Comparison of ENCODE assay signal across 10 cellular contexts in the genomic region with DNA sequence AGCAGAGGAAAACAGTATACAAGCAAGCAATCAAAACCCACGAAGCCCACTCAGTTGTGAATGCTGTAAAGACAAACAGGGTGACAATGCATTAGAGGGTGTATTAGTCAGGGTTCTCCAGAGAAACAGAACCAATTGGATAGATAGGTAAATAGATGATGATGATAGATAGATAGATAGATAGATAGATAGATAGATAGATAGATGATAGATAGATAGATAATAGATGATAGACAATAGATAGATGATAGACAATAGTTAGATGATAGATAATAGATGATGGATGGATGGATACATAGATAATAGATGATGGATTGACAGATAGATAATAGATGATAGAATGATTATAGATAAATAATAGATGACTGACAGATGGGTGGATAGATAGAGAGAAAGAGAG. TPM values are rescaled to one million over a fixed set of nuclear protein-coding genes. Genes with fewer than 3 reads are reported as not detected.
"Had no signal": no experiment of that assay in that cellular context is flagged by ENCODE, and none has a peak within 500 bp of the region (broad histone marks: within the 10 kb centered on the region; RNA-seq: fewer than 3 reads in every experiment).

No MANE protein-coding gene starts in this region.

- H3K4me1 Mint-ChIP-seq: GM23338, H9 had no signal

- H3K27ac Mint-ChIP-seq: GM23338, H9, HFFc6 had no signal

- DNase-seq: H9, HCEC 1CT, HFFc6, IMR-90, KBM-7 had no signal

- H3K4me3 Mint-ChIP-seq: GM23338, H9, HFFc6 had no signal

- H2AFZ ChIP-seq: GM23338 had no signal

- ATAC-seq: GM23338 had no signal

- H3K4me2 ChIP-seq: GM23338 had no signal

- FAIRE-seq: H1, H54 had no signal

- H3K4me3 ChIP-seq: GM23338 had no signal

- H3K27ac ChIP-seq: HL-60 had no signal

RNA-seq across cellular contexts. Expression of gene LRRC38, which starts 48.3 kb away (rescaled TPM):
- total RNA-seq: HFFc6, IMR-90 had no signal
- polyA plus RNA-seq: GM23338, IMR-90 had no signal

RNA-seq across cellular contexts. Expression of gene PRAMEF20, which starts 55.3 kb away (rescaled TPM):
- total RNA-seq: GM23338, H1, H9, HFFc6, HT1080, IMR-90 had no signal
- polyA plus RNA-seq: GM23338, H1, IMR-90 had no signal
